19 cellular contexts compared by ENCODE assay signal in genomic region chr2:64795024-64795592, GRCh38.
DNase-seq lines count a peak whose midpoint lies in the region; ATAC-seq, FAIRE-seq and TF ChIP-seq lines count a peak whose summit lies in the region.
"Had no signal": no experiment of that assay in that cellular context is flagged by ENCODE, and none has a peak within 500 bp of the region (broad histone marks: within the 10 kb centered on the region; RNA-seq: fewer than 3 reads in every experiment).

No MANE protein-coding gene starts in this region.

- H2BK120ac ChIP-seq in mesendoderm (ENCODE audit: low read depth, low read length), result no peak overlapping the region

- no peaks in the 10 kb centered on the region for H3K9me3 ChIP-seq in heart right ventricle
- H3K9me3 ChIP-seq in endothelial cell of umbilical vein (replicated peaks; ENCODE audit: control insufficient read depth, insufficient read depth, low read length), result no peaks in the 10 kb centered on the region
- H3K9me3 ChIP-seq: BLaER1, Caco-2, HAP-1 had no signal

- dilution Hi-C loops in endothelial cell of umbilical vein (cut with MboI; ENCODE audit: extremely low pct_ligation_motif_present, low sequenced_read_pairs), result no loop called here

- no peak overlapping the region for H3K4ac ChIP-seq in mesendoderm (ENCODE audit: low read depth, low read length)

- no peak overlapping the region for H2BK15ac ChIP-seq in mesendoderm (replicated peaks; ENCODE audit: low read depth)

- CTCF ChIA-PET in endothelial cell of umbilical vein (lab: Charles Lee), result interaction anchor here (1.0 to 5.9 kb wide), 6 partner anchors 12 to 150 kb away, joined by 3 to 69 read pairs (median 31); no protein-coding TSS in a partner anchor

- no peak overlapping the region for H2BK5ac ChIP-seq in mesendoderm (ENCODE audit: low read length)

- POLR2A ChIA-PET in endothelial cell of umbilical vein (lab: Charles Lee), result interaction anchor here (0.6 kb wide), 1 partner anchor 9 kb away, joined by 6 read pairs; no protein-coding TSS in a partner anchor

- H3K27me3 ChIP-seq in heart right ventricle (peaks cover 0 to 19% (median 5%) of the 10 kb centered on the region in 7 donors), endothelial cell of umbilical vein (ENCODE audit: control insufficient read depth in 2 of 2, insufficient read depth in 2 of 2, low read length in 2 of 2) (no peaks in the 10 kb centered on the region), mesendoderm (ENCODE audit: insufficient read depth, low read length, poor library complexity) (no peaks in the 10 kb centered on the region)
- H3K27me3 ChIP-seq: BLaER1 had no signal

- H3K79me1 ChIP-seq in mesendoderm (ENCODE audit: low read length), result no peaks in the 10 kb centered on the region

- H3K4me2 ChIP-seq in endothelial cell of umbilical vein (ENCODE audit: insufficient read depth, low read length) (peak overlapping the region; percentile 9), mesendoderm (ENCODE audit: low read length) (no peak overlapping the region)
- H3K4me2 ChIP-seq: BLaER1 had no signal

- H4K8ac ChIP-seq in mesendoderm (ENCODE audit: low read depth, low read length), result no peak overlapping the region

- H3K27ac Mint-ChIP-seq in effector memory CD8-positive, alpha-beta T cell, result no peak overlapping the region
- H3K27ac Mint-ChIP-seq: CD8-positive, alpha-beta memory T cell; HFFc6 had no signal

- no peak overlapping the region for H3K56ac ChIP-seq in mesendoderm (ENCODE audit: low read length)

- FAIRE-seq in endothelial cell of umbilical vein (lab: Jason Lieb, UNC), result peak; percentile 66
- FAIRE-seq: GM12892, H1 had no signal

- peak; percentile 22 for TF ChIP-seq POLR2A in endothelial cell of umbilical vein (IDR thresholded peaks at IDR 0.05; ENCODE audit: low read depth, low read length)

- H2AFZ ChIP-seq in endothelial cell of umbilical vein (ENCODE audit: low read depth, low read length), result peak overlapping the region; percentile 17

- H3K27me3 Mint-ChIP-seq in effector memory CD8-positive, alpha-beta T cell, result no peaks in the 10 kb centered on the region

- H3K4me3 Mint-ChIP-seq in effector memory CD8-positive, alpha-beta T cell, result no peak overlapping the region
- H3K4me3 Mint-ChIP-seq: CD8-positive, alpha-beta memory T cell; HFFc6 had no signal

- no peaks in the 10 kb centered on the region for H3K9me1 ChIP-seq in endothelial cell of umbilical vein (replicated peaks; ENCODE audit: control insufficient read depth, extremely low read depth, insufficient read depth, low read length)

- H3K79me2 ChIP-seq in endothelial cell of umbilical vein (ENCODE audit: control insufficient read depth, insufficient read depth, low read length), result no peaks in the 10 kb centered on the region
- H3K79me2 ChIP-seq in mesendoderm (ENCODE audit: control insufficient read depth, insufficient read depth, low read length), result no peaks in the 10 kb centered on the region

- no peak overlapping the region for H3K18ac ChIP-seq in mesendoderm (ENCODE audit: low read length)

- H3K9ac ChIP-seq in endothelial cell of umbilical vein (replicated peaks; ENCODE audit: extremely low read depth, insufficient read depth, low read length) (no peak overlapping the region), mesendoderm (ENCODE audit: low read length) (no peak overlapping the region)
- H3K9ac ChIP-seq: BLaER1 had no signal

- ATAC-seq in heart right ventricle, result peak in 6 of 8 donors; percentile 19 to 77 (median 48)
- no peak for ATAC-seq in Right ventricle myocardium inferior
- no peak for ATAC-seq in effector memory CD8-positive, alpha-beta T cell (replicated peaks)
- no peak for ATAC-seq in HG02970 (IDR thresholded peaks at IDR 0.05; ENCODE audit: low FRiP score, unreplicated experiment)

- DNase-seq in heart right ventricle, result no peak
- no peak for DNase-seq in Right ventricle myocardium inferior (ENCODE audit: missing footprints)
- DNase-seq in endothelial cell of umbilical vein (ENCODE audit: low read depth, low spot score), result peak; percentile 83
- peak; percentile 4 for DNase-seq in mesendoderm
- DNase-seq in effector memory CD8-positive, alpha-beta T cell, result no peak
- no peak for DNase-seq in NCI-H2196 (lab: John Stamatoyannopoulos, UW; ENCODE audit: unreplicated experiment)
- DNase-seq: AML-193; Caco-2; CD8-positive, alpha-beta memory T cell; DND-41; GDM1; HFFc6 had no signal

- H2AK5ac ChIP-seq in mesendoderm (ENCODE audit: low read length), result no peak overlapping the region

- intact Hi-C loops in heart right ventricle (cut with DNase I), result no loop called here
- intact Hi-C loops in Right ventricle myocardium inferior (cut with DNase I), result no loop called here
- intact Hi-C loops in endothelial cell of umbilical vein (cut with micrococcal nuclease), result no loop called here

- H3K9me3 Mint-ChIP-seq in effector memory CD8-positive, alpha-beta T cell, result no peaks in the 10 kb centered on the region
- H3K9me3 Mint-ChIP-seq: CD8-positive, alpha-beta memory T cell; HFFc6 had no signal

- no peaks in the 10 kb centered on the region for H4K20me1 ChIP-seq in endothelial cell of umbilical vein (replicated peaks; ENCODE audit: control insufficient read depth, extremely low read depth, insufficient read depth, low read length)
- H4K20me1 ChIP-seq: BLaER1 had no signal

- no peaks in the 10 kb centered on the region for H3K4me1 Mint-ChIP-seq in effector memory CD8-positive, alpha-beta T cell (ENCODE audit: low read depth in 2 of 2)
- H3K4me1 Mint-ChIP-seq: CD8-positive, alpha-beta memory T cell had no signal

- no peak overlapping the region for H3K23ac ChIP-seq in mesendoderm (ENCODE audit: low read length)

- BruUV-seq in endothelial cell of umbilical vein (replicated peaks; lab: Mats Ljungman, UMichigan), result no TSS peak

- no peaks in the 10 kb centered on the region for H3K36me3 ChIP-seq in heart right ventricle
- H3K36me3 ChIP-seq in endothelial cell of umbilical vein (ENCODE audit: control insufficient read depth in 2 of 2, extremely low read depth in 1 of 2, insufficient read depth in 2 of 2, low read length in 2 of 2), result no peaks in the 10 kb centered on the region
- H3K36me3 ChIP-seq in mesendoderm (ENCODE audit: control insufficient read depth, insufficient read depth, low read length), result no peaks in the 10 kb centered on the region
- H3K36me3 ChIP-seq: BLaER1, HAP-1 had no signal

- no peak overlapping the region for H4K5ac ChIP-seq in mesendoderm (ENCODE audit: low read length)

- H3K4me3 ChIP-seq in heart right ventricle, result no peak overlapping the region
- no peak overlapping the region for H3K4me3 ChIP-seq in endothelial cell of umbilical vein (replicated peaks in 1 of 3; ENCODE audit: insufficient read depth in 1 of 3, low read depth in 1 of 3, low read length in 3 of 3)
- H3K4me3 ChIP-seq in mesendoderm (ENCODE audit: low read length), result no peak overlapping the region
- H3K4me3 ChIP-seq: BLaER1, HAP-1 had no signal

- WGBS in heart right ventricle, 2 donors, result 25 to 33% methylated on average over 6 of the region's 6 CpGs
- WGBS in mesendoderm (ENCODE audit: extremely low coverage, insufficient coverage, low lambda C conversion rate), result no CpG with 5 or more reads among the region's 6 CpGs

- H3K36me3 Mint-ChIP-seq in effector memory CD8-positive, alpha-beta T cell (ENCODE audit: insufficient read depth), result no peaks in the 10 kb centered on the region
- H3K36me3 Mint-ChIP-seq: CD8-positive, alpha-beta memory T cell had no signal

- H3K27ac ChIP-seq in heart right ventricle (no peak overlapping the region), endothelial cell of umbilical vein (ENCODE audit: insufficient read depth, low read depth, low read length) (peak overlapping the region; percentile 35), mesendoderm (ENCODE audit: low read depth, low read length) (no peak overlapping the region)
- H3K27ac ChIP-seq: 22Rv1, BLaER1, HL-60 had no signal

- TF ChIP-seq CTCF in heart right ventricle (IDR thresholded peaks at IDR 0.05), result no peak
- TF ChIP-seq CTCF in endothelial cell of umbilical vein (IDR thresholded peaks at IDR 0.05; ENCODE audit: extremely low read depth in 1 of 2, insufficient read depth in 1 of 2, low read depth in 1 of 2, low read length in 2 of 2), result no peak

- peaks cover 0 to 27% (median 4%) of the 10 kb centered on the region in 9 donors for H3K4me1 ChIP-seq in heart right ventricle
- H3K4me1 ChIP-seq in endothelial cell of umbilical vein (ENCODE audit: control insufficient read depth, extremely low read depth, insufficient read depth, low read length), result peaks cover 78% of the 10 kb centered on the region
- H3K4me1 ChIP-seq in mesendoderm (ENCODE audit: control insufficient read depth, low read depth, low read length), result no peaks in the 10 kb centered on the region
- H3K4me1 ChIP-seq: HAP-1 had no signal

TF ChIP-seq in endothelial cell of umbilical vein, 7 proteins besides CTCF, POLR2A, EP300 and RAD21:
- TF ChIP-seq GATA2 (IDR thresholded peaks at IDR 0.05; ENCODE audit: insufficient read depth, insufficient read length, low read depth, low read length), result peak; percentile 26
- no peak for TF ChIP-seq JUN (IDR thresholded peaks at IDR 0.05; ENCODE audit: borderline replicate concordance, insufficient read depth, insufficient read length, low read depth)
- TF ChIP-seq MYC (IDR thresholded peaks at IDR 0.05; ENCODE audit: low read depth, low read length), result no peak
- TF ChIP-seq FOS (IDR thresholded peaks at IDR 0.05; ENCODE audit: borderline replicate concordance, insufficient read depth, low read length), result no peak
- TF ChIP-seq POLR2AphosphoS5 (IDR thresholded peaks at IDR 0.05; ENCODE audit: insufficient read depth, low read depth, low read length), result no peak

Comparison
In these comparisons a context has a peak if more than half of its experiments do, and no peak if none do; other contexts are left out.
1. ATAC-seq: peak in heart right ventricle (6 of 8); none in Right ventricle myocardium inferior (single experiment), effector memory CD8-positive, alpha-beta T cell (single experiment) and HG02970 (single experiment).
2. DNase-seq: peak in endothelial cell of umbilical vein (single experiment) and mesendoderm (single experiment); none in heart right ventricle (0 of 2), Right ventricle myocardium inferior (single experiment), effector memory CD8-positive, alpha-beta T cell (0 of 3) and NCI-H2196 (single experiment).